Comparison of ENCODE assay signal across 8 cellular contexts in genomic region chr2:229342376-229342775, GRCh38.
DNase-seq lines count a peak whose midpoint lies in the region; ATAC-seq and TF ChIP-seq lines count a peak whose summit lies in the region.

No MANE protein-coding gene starts in this region.

- H3K27ac ChIP-seq in fibroblast of lung (ENCODE audit: insufficient read depth, low read length): no peak overlapping the region

- H3K4me3 ChIP-seq in fibroblast of lung (replicated peaks in 1 of 4; ENCODE audit: control extremely low read depth in 1 of 4, insufficient read depth in 1 of 4, low read depth in 3 of 4, low read length in 4 of 4): no peak overlapping the region

- H3K27me3 ChIP-seq in fibroblast of lung (ENCODE audit: control insufficient read depth, insufficient read depth, low read length): no peaks in the 10 kb centered on the region

- no peaks in the 10 kb centered on the region for H3K79me2 ChIP-seq in fibroblast of lung (ENCODE audit: control insufficient read depth, insufficient read depth, low read length)

- H3K36me3 ChIP-seq in fibroblast of lung (ENCODE audit: control insufficient read depth, insufficient read depth, low read length): no peaks in the 10 kb centered on the region

- peaks cover 2% of the 10 kb centered on the region for H3K4me1 ChIP-seq in fibroblast of lung (ENCODE audit: control insufficient read depth, extremely low read depth, insufficient read depth, low read length)

- H3K9ac ChIP-seq in fibroblast of lung (ENCODE audit: insufficient read depth, low read length): no peak overlapping the region

- ATAC-seq in GM19328 (IDR thresholded peaks at IDR 0.05; ENCODE audit: unreplicated experiment): no peak

- no peaks in the 10 kb centered on the region for H3K9me3 ChIP-seq in fibroblast of lung (ENCODE audit: control insufficient read depth, insufficient read depth, low read depth, low read length)

- TF ChIP-seq CTCF in fibroblast of lung (conservative IDR thresholded peaks at IDR 0.05 in 1 of 2, IDR thresholded peaks at IDR 0.05 in 1 of 2; ENCODE audit: low read depth in 1 of 2, low read length in 2 of 2): peak; percentile 38 to 59

- no peak overlapping the region for H3K4me2 ChIP-seq in fibroblast of lung (ENCODE audit: extremely low read depth, insufficient read depth, low read length)

- no peak overlapping the region for H2AFZ ChIP-seq in fibroblast of lung (ENCODE audit: low read length)

- DNase-seq in NCI-H1092 treated with DMSO at 0.1 percent for 48 hours (lab: John Stamatoyannopoulos, UW) (peak; percentile 6), NCI-H1092 (lab: John Stamatoyannopoulos, UW) (no peak), M059J (ENCODE audit: low read depth) (peak; percentile 53), fibroblast of lung (ENCODE audit: low read depth in 2 of 2) (peak; percentile 14 to 35), renal cortical epithelial cell (ENCODE audit: low read depth) (peak; percentile 23), middle frontal gyrus (ENCODE audit: extremely low spot score, low spot score) (no peak), DMS114 treated with DMSO at 0.1 percent for 48 hours (lab: John Stamatoyannopoulos, UW; ENCODE audit: unreplicated experiment) (no peak)

- no peaks in the 10 kb centered on the region for H4K20me1 ChIP-seq in fibroblast of lung (ENCODE audit: control insufficient read depth, extremely low read depth, insufficient read depth, low read length)

Comparison
In these comparisons a context has a peak if more than half of its experiments do, and no peak if none do; other contexts are left out.
1. DNase-seq: peak in NCI-H1092 treated with DMSO at 0.1 percent for 48 hours (single experiment), M059J (single experiment), fibroblast of lung (2 of 2) and renal cortical epithelial cell (single experiment); none in NCI-H1092 (single experiment), middle frontal gyrus (single experiment) and DMS114 treated with DMSO at 0.1 percent for 48 hours (single experiment).